In the genomic region with DNA sequence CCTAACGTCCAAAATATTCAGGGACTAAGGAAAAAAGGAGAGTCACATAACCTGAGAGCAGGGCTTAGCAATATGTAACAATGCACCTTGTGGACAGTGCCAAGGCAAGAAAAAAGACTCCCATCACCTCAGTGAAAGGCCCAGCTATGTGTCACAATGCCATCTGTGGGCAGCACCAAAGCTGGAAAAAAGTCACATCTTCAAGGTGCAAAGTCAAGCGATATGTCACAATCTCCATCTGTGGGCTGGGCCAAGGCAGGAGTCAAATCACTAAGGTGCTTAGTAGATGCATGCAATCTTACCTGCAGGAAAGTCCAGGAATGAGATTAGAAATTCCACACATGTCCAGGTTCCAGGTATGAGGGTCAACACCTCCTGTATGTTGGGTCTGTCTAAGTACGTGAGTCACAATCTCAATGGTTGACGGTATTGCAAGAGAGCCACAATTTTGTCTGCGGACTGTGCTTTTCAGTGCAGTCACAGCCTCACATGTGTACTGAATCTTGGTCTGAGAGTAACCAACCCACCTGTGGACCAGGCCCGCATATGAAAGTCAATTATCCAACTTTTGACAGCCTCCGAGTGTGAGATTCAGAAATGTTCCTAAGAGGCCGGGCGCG, we compare ENCODE assay signal across 9 cellular contexts. TPM values are rescaled to one million over a fixed set of nuclear protein-coding genes. Genes with fewer than 3 reads are reported as not detected.
DNase-seq lines count a peak whose midpoint lies in the region; ATAC-seq, FAIRE-seq and TF ChIP-seq lines count a peak whose summit lies in the region.
"Had no signal": no experiment of that assay in that cellular context is flagged by ENCODE, and none has a peak within 500 bp of the region (broad histone marks: within the 10 kb centered on the region; RNA-seq: fewer than 3 reads in every experiment).

No MANE protein-coding gene starts in this region.

- TSS peak; percentile 31 for BruUV-seq in endothelial cell of umbilical vein (replicated peaks; lab: Mats Ljungman, UMichigan)

- DNase-seq in Caki2 (ENCODE audit: low read depth) (peak; percentile 18), Peyer's patch (no peak), endothelial cell of umbilical vein (ENCODE audit: low read depth, low spot score) (no peak), ovary (no peak), left colon (no peak)
- DNase-seq: NCI-H1694 had no signal

- H3K9ac ChIP-seq in endothelial cell of umbilical vein (replicated peaks; ENCODE audit: extremely low read depth, insufficient read depth, low read length), result no peak overlapping the region

- CTCF ChIA-PET in endothelial cell of umbilical vein (lab: Charles Lee), result interaction anchor here (2.2 kb wide), 1 partner anchor 15 kb away, joined by 19 read pairs; a partner anchor contains a TSS

- no peak overlapping the region for H2AFZ ChIP-seq in endothelial cell of umbilical vein (ENCODE audit: low read depth, low read length)

- H3K36me3 ChIP-seq in Peyer's patch (no peaks in the 10 kb centered on the region), endothelial cell of umbilical vein (ENCODE audit: control insufficient read depth in 2 of 2, extremely low read depth in 1 of 2, insufficient read depth in 2 of 2, low read length in 2 of 2) (peaks cover 2 to 3% of the 10 kb centered on the region in 2 experiments), ovary (no peaks in the 10 kb centered on the region)

- no peak for TF ChIP-seq EP300 in ovary (IDR thresholded peaks at IDR 0.05)

- H3K27me3 ChIP-seq in Peyer's patch, result no peaks in the 10 kb centered on the region
- no peaks in the 10 kb centered on the region for H3K27me3 ChIP-seq in endothelial cell of umbilical vein (ENCODE audit: control insufficient read depth in 2 of 2, insufficient read depth in 2 of 2, low read length in 2 of 2)
- no peaks in the 10 kb centered on the region for H3K27me3 ChIP-seq in ovary

- H3K4me1 ChIP-seq in Peyer's patch, result no peaks in the 10 kb centered on the region
- peaks cover 6% of the 10 kb centered on the region for H3K4me1 ChIP-seq in endothelial cell of umbilical vein (ENCODE audit: control insufficient read depth, extremely low read depth, insufficient read depth, low read length)
- H3K4me1 ChIP-seq in ovary (ENCODE audit: insufficient read depth), result peaks cover 7% of the 10 kb centered on the region

- ATAC-seq in GM21360 (IDR thresholded peaks at IDR 0.05; ENCODE audit: unreplicated experiment) (no peak), HG03196 (IDR thresholded peaks at IDR 0.05; ENCODE audit: unreplicated experiment) (no peak), left colon (no peak), GM18517 (IDR thresholded peaks at IDR 0.05; ENCODE audit: unreplicated experiment) (no peak)

- no peak for TF ChIP-seq CTCF in Peyer's patch (IDR thresholded peaks at IDR 0.05)
- TF ChIP-seq CTCF in endothelial cell of umbilical vein (IDR thresholded peaks at IDR 0.05; ENCODE audit: extremely low read depth in 1 of 2, insufficient read depth in 1 of 2, low read depth in 1 of 2, low read length in 2 of 2), result no peak
- no peak for TF ChIP-seq CTCF in ovary (IDR thresholded peaks at IDR 0.05)

- no peak overlapping the region for H3K27ac ChIP-seq in Peyer's patch
- no peak overlapping the region for H3K27ac ChIP-seq in endothelial cell of umbilical vein (ENCODE audit: insufficient read depth, low read depth, low read length)
- H3K27ac ChIP-seq in ovary, result no peak overlapping the region

- H3K9me1 ChIP-seq in endothelial cell of umbilical vein (replicated peaks; ENCODE audit: control insufficient read depth, extremely low read depth, insufficient read depth, low read length), result no peaks in the 10 kb centered on the region

- TF ChIP-seq POLR2A in Peyer's patch (IDR thresholded peaks at IDR 0.05) (no peak), endothelial cell of umbilical vein (IDR thresholded peaks at IDR 0.05; ENCODE audit: low read depth, low read length) (no peak), ovary (IDR thresholded peaks at IDR 0.05) (no peak)

- H3K4me2 ChIP-seq in endothelial cell of umbilical vein (ENCODE audit: insufficient read depth, low read length), result peak overlapping the region; percentile 54

- intact Hi-C loops in endothelial cell of umbilical vein (cut with micrococcal nuclease), result loop anchor here (5.0 to 10.0 kb wide), 2 partner anchors 83 to 926 kb away; a partner anchor contains a TSS
- intact Hi-C loops in ovary (cut with DNase I), result no loop called here
- intact Hi-C loops in left colon (cut with DNase I, micrococcal nuclease), result no loop called here

- in situ Hi-C loops in Caki2 (cut with HindIII; ENCODE audit: low pct_unique_long_range_greater_than_20kb, low sequenced_read_pairs), result no loop called here

- H3K4me3 ChIP-seq in Peyer's patch (peak overlapping the region; percentile 66 to 85 (median 80)), endothelial cell of umbilical vein (replicated peaks in 1 of 3; ENCODE audit: insufficient read depth in 1 of 3, low read depth in 1 of 3, low read length in 3 of 3) (peak overlapping the region; percentile 68 to 82 (median 82)), ovary (peak overlapping the region; percentile 72)

- dilution Hi-C loops in endothelial cell of umbilical vein (cut with MboI; ENCODE audit: extremely low pct_ligation_motif_present, low sequenced_read_pairs), result no loop called here

- WGBS in ovary, 3 donors, result 35 to 43% (median 38%) methylated on average over 10 of the region's 10 CpGs

- peaks cover 10% of the 10 kb centered on the region for H3K79me2 ChIP-seq in endothelial cell of umbilical vein (ENCODE audit: control insufficient read depth, insufficient read depth, low read length)

- FAIRE-seq in endothelial cell of umbilical vein (lab: Jason Lieb, UNC), result no peak

- POLR2A ChIA-PET in endothelial cell of umbilical vein (lab: Charles Lee), result interaction anchor here (1.6 to 2.8 kb wide), 3 partner anchors 15 to 522 kb away, joined by 3 to 24 read pairs (median 6); a partner anchor contains a TSS

- H4K20me1 ChIP-seq in endothelial cell of umbilical vein (replicated peaks; ENCODE audit: control insufficient read depth, extremely low read depth, insufficient read depth, low read length), result no peaks in the 10 kb centered on the region

- H3K9me3 ChIP-seq in Peyer's patch, result no peaks in the 10 kb centered on the region
- no peaks in the 10 kb centered on the region for H3K9me3 ChIP-seq in endothelial cell of umbilical vein (replicated peaks; ENCODE audit: control insufficient read depth, insufficient read depth, low read length)
- no peaks in the 10 kb centered on the region for H3K9me3 ChIP-seq in ovary

TF ChIP-seq in endothelial cell of umbilical vein, 7 proteins besides CTCF, POLR2A, EP300 and RAD21:
- no peak for TF ChIP-seq MYC (IDR thresholded peaks at IDR 0.05; ENCODE audit: low read depth, low read length)
- no peak for TF ChIP-seq POLR2AphosphoS5 (IDR thresholded peaks at IDR 0.05; ENCODE audit: insufficient read depth, low read depth, low read length)
- TF ChIP-seq GATA2 (IDR thresholded peaks at IDR 0.05; ENCODE audit: insufficient read depth, insufficient read length, low read depth, low read length), result no peak
- TF ChIP-seq EZH2 (IDR thresholded peaks at IDR 0.05; ENCODE audit: borderline replicate concordance, low read depth, low read length, severe bottlenecking), result no peak
- TF ChIP-seq FOS (IDR thresholded peaks at IDR 0.05; ENCODE audit: borderline replicate concordance, insufficient read depth, low read length), result no peak
- TF ChIP-seq, protein P1, sequence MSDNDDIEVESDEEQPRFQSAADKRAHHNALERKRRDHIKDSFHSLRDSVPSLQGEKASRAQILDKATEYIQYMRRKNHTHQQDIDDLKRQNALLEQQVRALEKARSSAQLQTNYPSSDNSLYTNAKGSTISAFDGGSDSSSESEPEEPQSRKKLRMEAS (IDR thresholded peaks at IDR 0.05; ENCODE audit: insufficient read depth, insufficient read length), result no peak
- TF ChIP-seq JUN (IDR thresholded peaks at IDR 0.05; ENCODE audit: borderline replicate concordance, insufficient read depth, insufficient read length, low read depth), result no peak

RNA-seq across cellular contexts. Expression of a gene that starts 14.8 kb away (rescaled TPM):
- 6.0 and 7.7 TPM in 2 replicates for total RNA-seq in Caki2 (2014; rRNA removed; shearing (Covaris generic); ENCODE audit: low replicate concordance)
- total RNA-seq in Peyer's patch (10 to 100 TPM; 11.4 to 45.4 (median 13.0) TPM), endothelial cell of umbilical vein (20.2 and 21.1 TPM in 2 replicates), ovary (10 to 100 TPM; 16.4 to 31.2 (median 23.6) TPM), left colon (10 to 100 TPM; 10.1 to 11.7 TPM)
- polyA plus RNA-seq in endothelial cell of umbilical vein (5.9 and 6.4 TPM in 2 replicates), ovary (10 to 100 TPM; 10.8 to 12.5 TPM)
- polyA plus RNA-seq in endothelial cell of umbilical vein (2011; cell fraction: cytosol; rRNA removed), result 3.6 and 3.9 TPM in 2 replicates
- polyA plus RNA-seq in endothelial cell of umbilical vein (2011; cell fraction: nucleus; rRNA removed), result 26.4 and 27.9 TPM in 2 replicates
- polyA plus RNA-seq in endothelial cell of umbilical vein (2012), result 4.4 and 4.5 TPM in 2 replicates
- polyA minus RNA-seq in endothelial cell of umbilical vein, result 48.4 and 55.0 TPM in 2 replicates
- not detected for polyA minus RNA-seq in endothelial cell of umbilical vein (2011; cell fraction: cytosol; rRNA and poly(A)+ RNA removed)
- polyA minus RNA-seq in endothelial cell of umbilical vein (2011; cell fraction: nucleus; rRNA and poly(A)+ RNA removed), result 51.4 and 76.7 TPM in 2 replicates
